17 cellular contexts compared by ENCODE assay signal in genomic region chr2:220185766-220186165, GRCh38.
DNase-seq lines count a peak whose midpoint lies in the region; FAIRE-seq and TF ChIP-seq lines count a peak whose summit lies in the region.
"Had no signal": no experiment of that assay in that cellular context is flagged by ENCODE, and none has a peak within 500 bp of the region (broad histone marks: within the 10 kb centered on the region; RNA-seq: fewer than 3 reads in every experiment).

No MANE protein-coding gene starts in this region.

- no peak for DNase-seq in HFFc6
- no peak for DNase-seq in choroid plexus epithelial cell (ENCODE audit: low read depth)
- peak; percentile 49 for DNase-seq in fibroblast of peridontal ligament (ENCODE audit: extremely low read depth)
- DNase-seq in type B pancreatic cell (ENCODE audit: extremely low spot score, unreplicated experiment), result no peak
- DNase-seq in HTR-8/SVneo (ENCODE audit: insufficient read length, low spot score), result no peak
- no peak for DNase-seq in putamen (ENCODE audit: low spot score)
- DNase-seq in KG1 (lab: John Stamatoyannopoulos, UW), result no peak
- DNase-seq: NCI-H1105; NCI-H146; NCI-H2081; NCI-H2171; NCI-H345; NCI-H524; NCI-H774; NK-92 treated with Interleukin-12 subunit alpha and Interleukin-12 subunit beta, amount 100 ng/mL, for 24 hours had no signal

- TF ChIP-seq CTCF in HFFc6 (IDR thresholded peaks at IDR 0.05) (peak; percentile 55), choroid plexus epithelial cell (conservative IDR thresholded peaks at IDR 0.05; ENCODE audit: low read depth, low read length) (peak; percentile 12), type B pancreatic cell (conservative IDR thresholded peaks at IDR 0.05) (peak; percentile 46)

- no peak overlapping the region for H3K4me3 ChIP-seq in choroid plexus epithelial cell (ENCODE audit: low read depth, low read length)

- H3K4me3 Mint-ChIP-seq in HFFc6 (no peak overlapping the region), type B pancreatic cell (no peak overlapping the region)

- H3K4me1 Mint-ChIP-seq in HFFc6 (ENCODE audit: low read depth), result peaks cover 26% of the 10 kb centered on the region
- peaks cover 9% of the 10 kb centered on the region for H3K4me1 Mint-ChIP-seq in type B pancreatic cell (ENCODE audit: unreplicated experiment)

- no peaks in the 10 kb centered on the region for H3K36me3 Mint-ChIP-seq in HFFc6 (ENCODE audit: low read depth)
- no peaks in the 10 kb centered on the region for H3K36me3 Mint-ChIP-seq in type B pancreatic cell

- no peaks in the 10 kb centered on the region; the same call in 1 of the 2 replicates for H3K27me3 Mint-ChIP-seq in HFFc6 (ENCODE audit: insufficient read depth)
- no peaks in the 10 kb centered on the region for H3K27me3 Mint-ChIP-seq in type B pancreatic cell

- no peak overlapping the region for H3K27ac Mint-ChIP-seq in HFFc6
- H3K27ac Mint-ChIP-seq in type B pancreatic cell, result no peak overlapping the region

- no peaks in the 10 kb centered on the region for H3K9me3 Mint-ChIP-seq in HFFc6
- H3K9me3 Mint-ChIP-seq in type B pancreatic cell, result peaks cover 25% of the 10 kb centered on the region

- FAIRE-seq in HTR-8/SVneo (lab: Jason Lieb, UNC), result no peak
- FAIRE-seq: GM19239, H1 had no signal
